ENCODE assay signal across 8 cellular contexts in genomic region chr2:156333951-156334495, GRCh38. TPM values are rescaled to one million over a fixed set of nuclear protein-coding genes. Genes with fewer than 3 reads are reported as not detected.
DNase-seq lines count a peak whose midpoint lies in the region; ATAC-seq and TF ChIP-seq lines count a peak whose summit lies in the region.

No MANE protein-coding gene starts in this region.

- no peak for TF ChIP-seq CTCF in GM12865 (IDR thresholded peaks at IDR 0.05; ENCODE audit: insufficient read depth, low read depth, low read length, missing control alignments)
- no peak for TF ChIP-seq CTCF in esophagus muscularis mucosa (IDR thresholded peaks at IDR 0.05)
- TF ChIP-seq CTCF in transverse colon (IDR thresholded peaks at IDR 0.05): peak in 2 of 5 experiments; percentile 13 to 37

- H3K27ac ChIP-seq in esophagus muscularis mucosa (replicated peaks in 1 of 4): peak overlapping the region; percentile 97 to 100 (median 99)
- peak overlapping the region; percentile 98 to 100 (median 98) for H3K27ac ChIP-seq in transverse colon

- peaks cover 4 to 16% (median 6%) of the 10 kb centered on the region in 7 donors for H3K9me3 Mint-ChIP-seq in naive B cell

- WGBS in esophagus muscularis mucosa: 0% methylated on average over 12 of the region's 48 CpGs
- 0% methylated on average over 44 of the region's 48 CpGs; no CpG with 5 or more reads in 1 of the 2 donors for WGBS in transverse colon (ENCODE audit: low coverage in 1 of 2), 2 donors

- peaks cover 0 to 11% of the 10 kb centered on the region in 2 donors for H3K36me3 Mint-ChIP-seq in naive B cell

- peaks cover 29 to 32% (median 31%) of the 10 kb centered on the region in 3 donors for H3K27me3 Mint-ChIP-seq in naive B cell

- H3K4me3 ChIP-seq in GM12865 (ENCODE audit: low read depth, low read length): peak overlapping the region; percentile 91
- peak overlapping the region; percentile 75 to 84 (median 80) for H3K4me3 ChIP-seq in esophagus muscularis mucosa
- H3K4me3 ChIP-seq in transverse colon: peak overlapping the region; percentile 67 to 95 (median 82)

- H3K27me3 ChIP-seq in esophagus muscularis mucosa (no peaks in the 10 kb centered on the region), transverse colon (peaks cover 3% of the 10 kb centered on the region)

- DNase-seq in A172 (ENCODE audit: low spot score) (peak; percentile 35), GM12865 (ENCODE audit: low read depth) (peak; percentile 87), NCI-H2029 (lab: John Stamatoyannopoulos, UW) (peak; percentile 19), esophagus muscularis mucosa (ENCODE audit: extremely low spot score) (no peak), naive B cell (no peak), transverse colon (peak; percentile 77)
- DNase-seq in activated CD8-positive, alpha-beta memory T cell treated with anti-CD3 and anti-CD28 coated beads, Interleukin-2, amount 50 U/mL, for 48 hours: peak; percentile 84

- H3K27ac Mint-ChIP-seq in naive B cell: peak overlapping the region; percentile 99 to 100 (median 100)

- in situ Hi-C loops in transverse colon (cut with MboI; ENCODE audit: low pct_ligation_motif_present in 1 of 4, low pct_unique_long_range_greater_than_20kb in 1 of 4, low sequenced_read_pairs in 3 of 4): loop anchor here in 3 of 4 donors (25.0 kb wide), 2 partner anchors 103 to 253 kb away; partner anchors contain the start of gene GPD2 (in 2 of the 3)

- H3K36me3 ChIP-seq in esophagus muscularis mucosa: peaks cover 0 to 8% (median 7%) of the 10 kb centered on the region in 4 donors
- no peaks in the 10 kb centered on the region for H3K36me3 ChIP-seq in transverse colon

- peaks cover 12 to 58% (median 41%) of the 10 kb centered on the region in 4 donors for H3K4me1 ChIP-seq in esophagus muscularis mucosa
- peaks cover 8 to 49% (median 25%) of the 10 kb centered on the region in 4 donors for H3K4me1 ChIP-seq in transverse colon

- H3K4me1 Mint-ChIP-seq in naive B cell: peaks cover 43 to 66% (median 44%) of the 10 kb centered on the region in 3 donors

- peak; percentile 51 for ATAC-seq in HG02642 (IDR thresholded peaks at IDR 0.05; ENCODE audit: poor library complexity, unreplicated experiment)
- ATAC-seq in naive B cell (ENCODE audit: low read depth in 2 of 2): peak; percentile 24 to 25

- no peaks in the 10 kb centered on the region for H3K9me3 ChIP-seq in esophagus muscularis mucosa
- H3K9me3 ChIP-seq in transverse colon: no peaks in the 10 kb centered on the region

- TF ChIP-seq EP300 in esophagus muscularis mucosa (IDR thresholded peaks at IDR 0.05) (no peak), transverse colon (IDR thresholded peaks at IDR 0.05; ENCODE audit: low read depth) (no peak)

- intact Hi-C loops in esophagus muscularis mucosa (cut with DNase I) (loop anchor here (5.0 to 10.0 kb wide), 3 partner anchors 253 to 843 kb away; no protein-coding TSS in a partner anchor), transverse colon (cut with DNase I; ENCODE audit: low total_unique reads) (loop anchor here (2.0 to 5.0 kb wide), 2 partner anchors 67 to 103 kb away; partner anchors contain the start of gene GPD2)

- H3K4me3 Mint-ChIP-seq in naive B cell: peak overlapping the region; percentile 92 to 99 (median 98)

- TF ChIP-seq POLR2A in esophagus muscularis mucosa (IDR thresholded peaks at IDR 0.05; ENCODE audit: low read depth) (no peak), transverse colon (IDR thresholded peaks at IDR 0.05) (peak; percentile 79)

RNA-seq across cellular contexts. Expression of gene NR4A2, which starts 1.5 kb away (rescaled TPM):
- 0.10 TPM in 2 replicates for total RNA-seq in A172 (2014; rRNA removed; shearing (Covaris generic))
- total RNA-seq in esophagus muscularis mucosa (1 to 10 TPM in 3 of 4 donors, under 1 TPM in 1; 0.42 to 2.8 (median 2.5) TPM), transverse colon (1 to 10 TPM; 2.9 to 7.4 (median 4.1) TPM)
- polyA plus RNA-seq in naive B cell (ENCODE audit: low read depth in 6 of 6): 10 to 100 TPM; 39.7 to 95.8 (median 56.0) TPM

Comparison
In these comparisons a context has a peak if more than half of its experiments do, and no peak if none do; other contexts are left out.
1. DNase-seq: peak in A172 (single experiment), GM12865 (single experiment), NCI-H2029 (single experiment), activated CD8-positive, alpha-beta memory T cell treated with anti-CD3 and anti-CD28 coated beads, Interleukin-2, amount 50 U/mL, for 48 hours (single experiment) and transverse colon (single experiment); none in esophagus muscularis mucosa (single experiment) and naive B cell (single experiment).
2. Peak in every context shown above with its lines, with median percentiles within 50 percentile points of each other: H3K4me3 ChIP-seq.